ENCODE assay signal across 9 cellular contexts in genomic region chr7:100171840-100172239, GRCh38. TPM values are rescaled to one million over a fixed set of nuclear protein-coding genes. Genes with fewer than 3 reads are reported as not detected.
DNase-seq lines count a peak whose midpoint lies in the region; ATAC-seq and TF ChIP-seq lines count a peak whose summit lies in the region.
"Had no signal": no experiment of that assay in that cellular context is flagged by ENCODE, and none has a peak within 500 bp of the region (broad histone marks: within the 10 kb centered on the region; RNA-seq: fewer than 3 reads in every experiment).

No MANE protein-coding gene starts in this region.

- no peaks in the 10 kb centered on the region for H3K9me2 ChIP-seq in neural cell (ENCODE audit: insufficient read depth, low read length)

- no peak overlapping the region for H3K9ac ChIP-seq in BLaER1
- peak overlapping the region; percentile 14 for H3K9ac ChIP-seq in neural cell (ENCODE audit: low read length)

- TF ChIP-seq EP300 in neural cell (conservative IDR thresholded peaks at IDR 0.05; ENCODE audit: poor library complexity, severe bottlenecking), result no peak

- H3K4me3 ChIP-seq in BLaER1, result peak overlapping the region; percentile 42; the same call in 1 of the 2 replicates
- H3K4me3 ChIP-seq in ectodermal cell (ENCODE audit: insufficient read depth, low read depth, low read length), result peak overlapping the region; percentile 43
- H3K4me3 ChIP-seq in neural cell (ENCODE audit: low read length), result peak overlapping the region; percentile 56

- TF ChIP-seq CTCF in neural cell (IDR thresholded peaks at IDR 0.05; ENCODE audit: poor library complexity, severe bottlenecking), result no peak

- no peak for TF ChIP-seq RAD21 in neural cell (conservative IDR thresholded peaks at IDR 0.05)

- ATAC-seq in GM18873 (IDR thresholded peaks at IDR 0.05; ENCODE audit: low FRiP score, unreplicated experiment) (no peak), GM18870 (IDR thresholded peaks at IDR 0.05; ENCODE audit: unreplicated experiment) (no peak)

- H3F3A ChIP-seq in neural cell (ENCODE audit: insufficient read depth, low read length, poor library complexity, severe bottlenecking), result no peaks in the 10 kb centered on the region

- H4K20me1 ChIP-seq in BLaER1 (peaks cover 85% of the 10 kb centered on the region), neural cell (ENCODE audit: insufficient read depth) (no peaks in the 10 kb centered on the region)

- H3K9me3 ChIP-seq in BLaER1 (no peaks in the 10 kb centered on the region), ectodermal cell (ENCODE audit: control insufficient read depth, low read length) (no peaks in the 10 kb centered on the region), neural cell (ENCODE audit: low read length) (no peaks in the 10 kb centered on the region)

- WGBS in ectodermal cell, 2 experiments, result 31 to 33% methylated on average over 22 of the region's 22 CpGs

- H3K79me2 ChIP-seq in neural cell (replicated peaks; ENCODE audit: insufficient read depth, low read length), result peaks cover 19% of the 10 kb centered on the region

- H3K36me3 ChIP-seq in BLaER1 (peaks cover 44% of the 10 kb centered on the region), ectodermal cell (ENCODE audit: control insufficient read depth, insufficient read depth, low read length) (peaks cover 4% of the 10 kb centered on the region), neural cell (ENCODE audit: insufficient read depth, low read length) (no peaks in the 10 kb centered on the region)

- no peak for TF ChIP-seq POLR2A in erythroblast (IDR thresholded peaks at IDR 0.05; ENCODE audit: low read length)

- H2AFZ ChIP-seq in neural cell (ENCODE audit: low read depth, low read length), result no peak overlapping the region

- H3K27me3 ChIP-seq in BLaER1 (peaks cover 63% of the 10 kb centered on the region), ectodermal cell (ENCODE audit: control insufficient read depth, insufficient read depth, low read length, poor library complexity, severe bottlenecking) (peaks cover 34% of the 10 kb centered on the region), neural cell (ENCODE audit: insufficient read depth, low read depth, low read length) (no peaks in the 10 kb centered on the region)

- H3K4me1 ChIP-seq in BLaER1 (peaks cover 77% of the 10 kb centered on the region), ectodermal cell (ENCODE audit: control insufficient read depth, insufficient read depth, low read length) (peaks cover 21% of the 10 kb centered on the region)

- H3K4me2 ChIP-seq in BLaER1 (peak overlapping the region; percentile 90), neural cell (ENCODE audit: low read length) (no peak overlapping the region)

- peak; percentile 31 for DNase-seq in HuH-7.5 (ENCODE audit: low spot score)
- no peak for DNase-seq in erythroblast (lab: John Stamatoyannopoulos, UW)
- DNase-seq in activated CD4-positive, CD25-positive, alpha-beta regulatory T cell (lab: John Stamatoyannopoulos, UW), result no peak
- DNase-seq: DMS153 had no signal

- no peak overlapping the region for H3K27ac ChIP-seq in BLaER1
- no peak overlapping the region for H3K27ac ChIP-seq in ectodermal cell (ENCODE audit: insufficient read depth, low read depth, low read length, poor library complexity, severe bottlenecking)
- H3K27ac ChIP-seq in neural cell (ENCODE audit: low read length), result no peak overlapping the region

TF ChIP-seq in neural cell, 6 proteins besides CTCF, POLR2A, EP300 and RAD21:
- TF ChIP-seq MXI1 (conservative IDR thresholded peaks at IDR 0.05; ENCODE audit: poor library complexity, severe bottlenecking) (no peak), SMC3 (conservative IDR thresholded peaks at IDR 0.05; ENCODE audit: poor library complexity) (no peak), TAF1 (IDR thresholded peaks at IDR 0.05; ENCODE audit: low read depth) (no peak), POLR2AphosphoS5 (IDR thresholded peaks at IDR 0.05) (no peak), EZH2 (IDR thresholded peaks at IDR 0.05; ENCODE audit: borderline replicate concordance, insufficient read depth, low read length, poor library complexity, severe bottlenecking) (no peak), REST (IDR thresholded peaks at IDR 0.05; ENCODE audit: borderline replicate concordance) (no peak)
TF ChIP-seq in neural cell: peak in this region for 0.

RNA-seq across cellular contexts. Expression of gene GAL3ST4, which starts 3.4 kb away (rescaled TPM):
- 7.5 TPM for polyA plus RNA-seq in ectodermal cell (2013, experiment 1 of 4)
- 5.9 TPM for polyA plus RNA-seq in ectodermal cell (2013, experiment 2 of 4)
- polyA plus RNA-seq in ectodermal cell (2013, experiment 3 of 4), result 5.8 TPM
- polyA plus RNA-seq in ectodermal cell (2013, experiment 4 of 4), result 6.0 TPM
- 47.0 and 58.7 TPM in 2 replicates for polyA plus RNA-seq in neural cell
- polyA minus RNA-seq in neural cell, result 19.5 and 21.1 TPM in 2 replicates

RNA-seq across cellular contexts. Expression of gene GPC2, which starts 5.3 kb away (rescaled TPM):
- 64.0 TPM for polyA plus RNA-seq in ectodermal cell (2013, experiment 1 of 4)
- polyA plus RNA-seq in ectodermal cell (2013, experiment 2 of 4), result 54.8 TPM
- polyA plus RNA-seq in ectodermal cell (2013, experiment 3 of 4), result 58.2 TPM
- polyA plus RNA-seq in ectodermal cell (2013, experiment 4 of 4), result 59.1 TPM
- 506 and 594 TPM in 2 replicates for polyA plus RNA-seq in neural cell
- polyA minus RNA-seq in neural cell, result 299 and 343 TPM in 2 replicates

RNA-seq across cellular contexts. Expression of gene STAG3, which starts 5.9 kb away (rescaled TPM):
- 1.2 TPM for polyA plus RNA-seq in ectodermal cell (2013, experiment 1 of 4)
- 1.2 TPM for polyA plus RNA-seq in ectodermal cell (2013, experiment 2 of 4)
- polyA plus RNA-seq in ectodermal cell (2013, experiment 3 of 4), result 0.53 TPM
- 1.1 TPM for polyA plus RNA-seq in ectodermal cell (2013, experiment 4 of 4)
- 0.64 TPM in 1 of 2 replicates, not detected in the other for polyA plus RNA-seq in neural cell
- polyA minus RNA-seq in neural cell, result 1.5 TPM in 1 of 2 replicates, not detected in the other

RNA-seq across cellular contexts. Expression of gene TRAPPC14, which starts 13.3 kb away (rescaled TPM):
- 19.9 TPM for polyA plus RNA-seq in ectodermal cell (2013, experiment 1 of 4)
- 19.8 TPM for polyA plus RNA-seq in ectodermal cell (2013, experiment 2 of 4)
- 15.5 TPM for polyA plus RNA-seq in ectodermal cell (2013, experiment 3 of 4)
- polyA plus RNA-seq in ectodermal cell (2013, experiment 4 of 4), result 19.1 TPM
- polyA plus RNA-seq in neural cell, result 26.7 and 43.5 TPM in 2 replicates
- 12.0 and 17.3 TPM in 2 replicates for polyA minus RNA-seq in neural cell

RNA-seq across cellular contexts. Expression of gene LAMTOR4, which starts 23.1 kb away (rescaled TPM):
- 162 TPM for polyA plus RNA-seq in ectodermal cell (2013, experiment 1 of 4)
- polyA plus RNA-seq in ectodermal cell (2013, experiment 2 of 4), result 164 TPM
- polyA plus RNA-seq in ectodermal cell (2013, experiment 3 of 4), result 159 TPM
- polyA plus RNA-seq in ectodermal cell (2013, experiment 4 of 4), result 194 TPM
- polyA plus RNA-seq in neural cell, result 331 and 333 TPM in 2 replicates
- 50.2 and 51.2 TPM in 2 replicates for polyA minus RNA-seq in neural cell
